Comparison of ENCODE assay signal across 1 cellular context in the genomic region with DNA sequence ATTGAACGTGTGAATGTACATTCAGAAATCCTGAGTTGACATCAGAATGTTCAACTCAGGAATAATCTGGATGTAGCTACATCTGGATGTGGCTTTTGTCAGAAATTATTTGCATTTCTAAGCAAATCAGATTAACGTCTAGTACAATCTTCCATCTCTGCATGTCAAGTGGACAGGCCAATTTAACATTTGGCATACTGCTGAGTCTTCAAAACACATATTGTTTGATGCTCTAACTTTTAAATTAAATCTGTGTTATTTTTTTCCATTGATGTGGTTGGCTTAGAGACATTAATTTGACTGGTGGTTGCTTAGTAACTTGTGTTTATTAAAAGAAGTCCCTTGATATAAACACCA.
TF ChIP-seq lines count a peak whose summit lies in the region.

No MANE protein-coding gene starts in this region.

TF ChIP-seq in IMR-90, 13 proteins besides CTCF, POLR2A, EP300 and RAD21:
- TF ChIP-seq, protein P1, sequence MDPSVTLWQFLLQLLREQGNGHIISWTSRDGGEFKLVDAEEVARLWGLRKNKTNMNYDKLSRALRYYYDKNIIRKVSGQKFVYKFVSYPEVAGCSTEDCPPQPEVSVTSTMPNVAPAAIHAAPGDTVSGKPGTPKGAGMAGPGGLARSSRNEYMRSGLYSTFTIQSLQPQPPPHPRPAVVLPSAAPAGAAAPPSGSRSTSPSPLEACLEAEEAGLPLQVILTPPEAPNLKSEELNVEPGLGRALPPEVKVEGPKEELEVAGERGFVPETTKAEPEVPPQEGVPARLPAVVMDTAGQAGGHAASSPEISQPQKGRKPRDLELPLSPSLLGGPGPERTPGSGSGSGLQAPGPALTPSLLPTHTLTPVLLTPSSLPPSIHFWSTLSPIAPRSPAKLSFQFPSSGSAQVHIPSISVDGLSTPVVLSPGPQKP (IDR thresholded peaks at IDR 0.05; ENCODE audit: borderline replicate concordance, low read depth, low read length) = no peak
- TF ChIP-seq CEBPB (IDR thresholded peaks at IDR 0.05; ENCODE audit: low read depth, low read length) (no peak), CHD1 (IDR thresholded peaks at IDR 0.05; ENCODE audit: low read depth, low read length) (no peak), RCOR1 (IDR thresholded peaks at IDR 0.05; ENCODE audit: insufficient replicate concordance, low read length) (no peak), MAFK (IDR thresholded peaks at IDR 0.05; ENCODE audit: low read depth, low read length) (peak; percentile 40; the same call in 1 of the 2 replicates), NFE2L2 (IDR thresholded peaks at IDR 0.05; ENCODE audit: low read depth, low read length) (no peak)
- TF ChIP-seq, protein P2, sequence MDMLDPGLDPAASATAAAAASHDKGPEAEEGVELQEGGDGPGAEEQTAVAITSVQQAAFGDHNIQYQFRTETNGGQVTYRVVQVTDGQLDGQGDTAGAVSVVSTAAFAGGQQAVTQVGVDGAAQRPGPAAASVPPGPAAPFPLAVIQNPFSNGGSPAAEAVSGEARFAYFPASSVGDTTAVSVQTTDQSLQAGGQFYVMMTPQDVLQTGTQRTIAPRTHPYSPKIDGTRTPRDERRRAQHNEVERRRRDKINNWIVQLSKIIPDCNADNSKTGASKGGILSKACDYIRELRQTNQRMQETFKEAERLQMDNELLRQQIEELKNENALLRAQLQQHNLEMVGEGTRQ (IDR thresholded peaks at IDR 0.05; ENCODE audit: low read depth, low read length) = no peak
